ENCODE assay signal across 3 cellular contexts in genomic region chr2:167670588-167670987, GRCh38.
TF ChIP-seq lines count a peak whose summit lies in the region.

No MANE protein-coding gene starts in this region.

TF ChIP-seq in HepG2, 621 proteins besides CTCF, POLR2A, EP300 and RAD21:
- TF ChIP-seq ZNF160 (CRISPR knock-in tag; IDR thresholded peaks at IDR 0.05) (peak; percentile 99), MED1 (CRISPR knock-in tag; IDR thresholded peaks at IDR 0.05) (no peak), GATAD2A (CRISPR knock-in tag; IDR thresholded peaks at IDR 0.05) (no peak)

TF ChIP-seq in HEK293, 187 proteins besides CTCF, POLR2A, EP300 and RAD21:
- TF ChIP-seq ZBTB26 (tag by site-specific recombination; optimal IDR thresholded peaks at IDR 0.05) (no peak), SETDB1 (IDR thresholded peaks at IDR 0.05; ENCODE audit: insufficient read length, low read length) (peak; percentile 54), ZNF280C (tag by site-specific recombination; IDR thresholded peaks at IDR 0.05) (no peak)

TF ChIP-seq in K562, 482 proteins besides CTCF, POLR2A, EP300 and RAD21 (continued from another document):
- TF ChIP-seq ZFP91 (CRISPR knock-in tag; IDR thresholded peaks at IDR 0.05) (no peak), ESRRA (IDR thresholded peaks at IDR 0.05; ENCODE audit: borderline replicate concordance, low read depth) (no peak), HLTF (IDR thresholded peaks at IDR 0.05) (peak; percentile 70; the same call in 1 of the 2 replicates), ZBTB5 (IDR thresholded peaks at IDR 0.05) (no peak)
